In the genomic region with DNA sequence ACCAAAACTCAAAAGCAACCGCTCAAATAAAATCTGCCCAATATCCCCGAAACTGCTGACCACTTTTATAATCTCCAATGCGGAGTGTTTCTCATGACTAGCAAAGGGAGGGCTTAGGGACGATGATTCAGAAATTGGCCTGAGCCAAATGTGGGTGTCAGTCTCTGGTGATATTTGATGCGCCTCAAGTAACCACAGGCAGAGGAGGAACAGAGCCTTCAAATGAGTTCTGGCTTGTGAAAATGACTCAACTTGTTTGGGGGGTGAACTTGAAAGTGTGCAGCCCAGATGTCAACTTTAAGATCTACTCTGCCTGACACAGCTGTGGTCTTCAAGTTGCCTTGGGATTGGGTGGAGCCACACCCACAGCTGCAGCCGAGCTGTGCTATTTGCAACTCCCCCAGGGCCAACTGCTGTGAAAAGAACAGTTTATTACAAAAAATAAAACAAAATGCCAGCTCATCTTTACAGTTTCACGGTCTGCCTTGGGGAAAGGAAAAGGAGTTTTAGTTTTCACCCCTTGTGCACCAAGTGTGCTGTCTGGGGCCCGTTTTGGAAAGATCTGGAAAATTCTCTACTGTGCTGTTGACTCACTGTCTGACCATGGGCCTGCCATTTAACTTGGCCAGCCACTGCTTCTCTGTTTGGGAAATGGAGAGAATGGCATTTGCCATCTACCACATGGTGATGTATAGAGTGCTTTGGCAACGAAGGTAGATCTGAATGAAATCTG, we compare ENCODE assay signal across 8 cellular contexts.
DNase-seq lines count a peak whose midpoint lies in the region; ATAC-seq lines count a peak whose summit lies in the region.

No MANE protein-coding gene starts in this region.

- H3K4me2 ChIP-seq in BLaER1 treated with 17β-estradiol and CSF1 and Interleukin-3, amounts not matched to agents 10 nM and 100 nM = peak overlapping the region; percentile 63 to 87 (median 76)

- CTCF ChIA-PET in activated naive CD4-positive, alpha-beta T cell treated with anti-CD3 and anti-CD28 coated beads, Interleukin-2, amount 10 ng/mL, durations not matched to agents 7 days and 5 days (lab: Charles Lee) = no interaction called here

- peak overlapping the region in 9 of 11 experiments; percentile 59 to 89 (median 64); a peak in 18 of 22 replicates for H3K27ac ChIP-seq in BLaER1 treated with 17β-estradiol and CSF1 and Interleukin-3, amounts not matched to agents 10 nM and 100 nM
- H3K27ac ChIP-seq in iPS-18a (ENCODE audit: low read length) = no peak overlapping the region
- peak overlapping the region; percentile 68 for H3K27ac ChIP-seq in subcutaneous abdominal adipose tissue (ENCODE audit: low read depth, low read length)

- peak overlapping the region in 8 of 11 experiments; percentile 2 to 74 (median 53); a peak in 12 of 22 replicates for H3K9ac ChIP-seq in BLaER1 treated with 17β-estradiol and CSF1 and Interleukin-3, amounts not matched to agents 10 nM and 100 nM
- H3K9ac ChIP-seq in iPS-18a (ENCODE audit: low read length) (peak overlapping the region; percentile 54), subcutaneous abdominal adipose tissue (ENCODE audit: low read length in 5 of 5) (peak overlapping the region in 1 of 5 donors; percentile 21)

- no peaks in the 10 kb centered on the region for H3K36me3 ChIP-seq in BLaER1 treated with 17β-estradiol and CSF1 and Interleukin-3, amounts not matched to agents 10 nM and 100 nM
- H3K36me3 ChIP-seq in iPS-18a (ENCODE audit: control insufficient read depth, low read depth, low read length) (no peaks in the 10 kb centered on the region), subcutaneous abdominal adipose tissue (ENCODE audit: control insufficient read depth in 5 of 5, insufficient read depth in 5 of 5, low read length in 5 of 5) (no peaks in the 10 kb centered on the region)

- peaks cover 6% of the 10 kb centered on the region for H3K4me1 Mint-ChIP-seq in activated naive CD4-positive, alpha-beta T cell treated with anti-CD3 and anti-CD28 coated beads, Interleukin-2, amount 10 ng/mL, durations not matched to agents 7 days and 5 days

- H3K9me3 ChIP-seq in BLaER1 treated with 17β-estradiol and CSF1 and Interleukin-3, amounts not matched to agents 10 nM and 100 nM (replicated peaks in 1 of 11) = peaks cover 0 to 7% (median 0%) of the 10 kb centered on the region in 11 experiments; a peak in 2 of 22 replicates
- H3K9me3 ChIP-seq in iPS-18a (ENCODE audit: control insufficient read depth, low read depth, low read length) = no peaks in the 10 kb centered on the region
- no peaks in the 10 kb centered on the region for H3K9me3 ChIP-seq in subcutaneous abdominal adipose tissue (ENCODE audit: control insufficient read depth in 5 of 5, low read length in 5 of 5)

- peak; percentile 9 for DNase-seq in activated CD8-positive, alpha-beta memory T cell treated with anti-CD3 and anti-CD28 coated beads, Interleukin-2, amount 50 U/mL, for 24 hours (ENCODE audit: extremely low read depth)
- no peak for DNase-seq in activated naive CD4-positive, alpha-beta T cell treated with anti-CD3 and anti-CD28 coated beads, Interleukin-2, amount 10 ng/mL, durations not matched to agents 7 days and 5 days
- DNase-seq in NCI-H1930 (lab: John Stamatoyannopoulos, UW) = no peak

- peaks cover 43% of the 10 kb centered on the region for H3K27me3 Mint-ChIP-seq in activated naive CD4-positive, alpha-beta T cell treated with anti-CD3 and anti-CD28 coated beads, Interleukin-2, amount 10 ng/mL, durations not matched to agents 7 days and 5 days

- H3K4me1 ChIP-seq in BLaER1 treated with 17β-estradiol and CSF1 and Interleukin-3, amounts not matched to agents 10 nM and 100 nM = peaks cover 62 to 71% (median 67%) of the 10 kb centered on the region in 10 experiments
- H3K4me1 ChIP-seq in iPS-18a (ENCODE audit: control insufficient read depth, low read depth, low read length) (peaks cover 15% of the 10 kb centered on the region), subcutaneous abdominal adipose tissue (ENCODE audit: control insufficient read depth in 5 of 5, insufficient read depth in 5 of 5, low read length in 5 of 5) (peaks cover 0 to 51% (median 40%) of the 10 kb centered on the region in 5 donors)

- H3K36me3 Mint-ChIP-seq in activated naive CD4-positive, alpha-beta T cell treated with anti-CD3 and anti-CD28 coated beads, Interleukin-2, amount 10 ng/mL, durations not matched to agents 7 days and 5 days = no peaks in the 10 kb centered on the region

- no peaks in the 10 kb centered on the region for H3K9me3 Mint-ChIP-seq in activated naive CD4-positive, alpha-beta T cell treated with anti-CD3 and anti-CD28 coated beads, Interleukin-2, amount 10 ng/mL, durations not matched to agents 7 days and 5 days

- H3K27me3 ChIP-seq in BLaER1 treated with 17β-estradiol and CSF1 and Interleukin-3, amounts not matched to agents 10 nM and 100 nM = peaks cover 0 to 28% (median 0%) of the 10 kb centered on the region in 11 experiments; a peak in 3 of 22 replicates
- peaks cover 37% of the 10 kb centered on the region for H3K27me3 ChIP-seq in iPS-18a (ENCODE audit: control insufficient read depth, insufficient read depth, low read length)
- no peaks in the 10 kb centered on the region for H3K27me3 ChIP-seq in subcutaneous abdominal adipose tissue (ENCODE audit: control insufficient read depth in 5 of 5, insufficient read depth in 4 of 5, low read length in 5 of 5)

- no peak overlapping the region for H3K4me3 Mint-ChIP-seq in activated naive CD4-positive, alpha-beta T cell treated with anti-CD3 and anti-CD28 coated beads, Interleukin-2, amount 10 ng/mL, durations not matched to agents 7 days and 5 days

- no peak overlapping the region for H3K27ac Mint-ChIP-seq in activated naive CD4-positive, alpha-beta T cell treated with anti-CD3 and anti-CD28 coated beads, Interleukin-2, amount 10 ng/mL, durations not matched to agents 7 days and 5 days

- H3K4me3 ChIP-seq in BLaER1 treated with 17β-estradiol and CSF1 and Interleukin-3, amounts not matched to agents 10 nM and 100 nM = no peak overlapping the region
- H3K4me3 ChIP-seq in iPS-18a (ENCODE audit: low read length) (no peak overlapping the region), subcutaneous abdominal adipose tissue (ENCODE audit: low read depth in 1 of 5, low read length in 5 of 5) (peak overlapping the region in 1 of 5 donors; percentile 24)

- peaks cover 0 to 10% (median 0%) of the 10 kb centered on the region in 11 experiments; a peak in 4 of 22 replicates for H4K20me1 ChIP-seq in BLaER1 treated with 17β-estradiol and CSF1 and Interleukin-3, amounts not matched to agents 10 nM and 100 nM

- ATAC-seq in GM19397 (IDR thresholded peaks at IDR 0.05; ENCODE audit: unreplicated experiment) (peak; percentile 80), HG03342 (IDR thresholded peaks at IDR 0.05; ENCODE audit: unreplicated experiment) (peak; percentile 93)
